In genomic region chr19:5001547-5002131, GRCh38 we compare ENCODE assay signal across 8 cellular contexts. TPM values are rescaled to one million over a fixed set of nuclear protein-coding genes. Genes with fewer than 3 reads are reported as not detected.
DNase-seq lines count a peak whose midpoint lies in the region; ATAC-seq and TF ChIP-seq lines count a peak whose summit lies in the region.

No MANE protein-coding gene starts in this region.

- peaks cover 50% of the 10 kb centered on the region for H3K4me1 Mint-ChIP-seq in stimulated activated memory B cell treated with anti-CD40 and anti-IgM and Interleukin-4, amounts not matched to agents 10 μg/mL and 1 μg/mL and 100 μg/mL, for 72 hours

- TF ChIP-seq EP300 in sigmoid colon (IDR thresholded peaks at IDR 0.05) = no peak

- H3K4me1 ChIP-seq in sigmoid colon = peaks cover 0 to 8% (median 4%) of the 10 kb centered on the region in 4 donors

- H3K9me3 Mint-ChIP-seq in stimulated activated memory B cell treated with anti-CD40 and anti-IgM and Interleukin-4, amounts not matched to agents 10 μg/mL and 1 μg/mL and 100 μg/mL, for 72 hours = no peaks in the 10 kb centered on the region

- WGBS in sigmoid colon, 2 donors = 72 to 77% methylated on average over 5 of the region's 5 CpGs

- no peak overlapping the region for H3K4me3 ChIP-seq in sigmoid colon

- no peaks in the 10 kb centered on the region for H3K27me3 Mint-ChIP-seq in stimulated activated memory B cell treated with anti-CD40 and anti-IgM and Interleukin-4, amounts not matched to agents 10 μg/mL and 1 μg/mL and 100 μg/mL, for 72 hours

- no peak for TF ChIP-seq POLR2A in sigmoid colon (IDR thresholded peaks at IDR 0.05)

- H3K27me3 ChIP-seq in sigmoid colon = no peaks in the 10 kb centered on the region

- no peak overlapping the region for H3K4me3 Mint-ChIP-seq in stimulated activated memory B cell treated with anti-CD40 and anti-IgM and Interleukin-4, amounts not matched to agents 10 μg/mL and 1 μg/mL and 100 μg/mL, for 72 hours

- peaks cover 38% of the 10 kb centered on the region for H3K36me3 Mint-ChIP-seq in stimulated activated memory B cell treated with anti-CD40 and anti-IgM and Interleukin-4, amounts not matched to agents 10 μg/mL and 1 μg/mL and 100 μg/mL, for 72 hours

- no peak overlapping the region for H3K27ac ChIP-seq in sigmoid colon

- ATAC-seq in stimulated activated memory B cell treated with anti-CD40 and anti-IgM and Interleukin-4, amounts not matched to agents 10 μg/mL and 1 μg/mL and 100 μg/mL, for 72 hours = no peak
- no peak for ATAC-seq in GM19467 (IDR thresholded peaks at IDR 0.05; ENCODE audit: unreplicated experiment)

- no peak overlapping the region for H3K27ac Mint-ChIP-seq in stimulated activated memory B cell treated with anti-CD40 and anti-IgM and Interleukin-4, amounts not matched to agents 10 μg/mL and 1 μg/mL and 100 μg/mL, for 72 hours

- intact Hi-C loops in sigmoid colon (cut with DNase I) = loop anchor here (2.0 kb wide), 1 partner anchor 29 kb away; no protein-coding TSS in a partner anchor

- peak; percentile 83 for DNase-seq in GM03348 (ENCODE audit: low spot score)
- DNase-seq in LHCN-M2 (ENCODE audit: low read depth) = peak; percentile 54
- DNase-seq in activated CD4-positive, alpha-beta T cell treated with anti-CD3 and anti-CD28 coated beads, Interleukin-2, amount 50 U/mL, for 4 hours = peak; percentile 11 to 21
- DNase-seq in fibroblast of peridontal ligament (ENCODE audit: extremely low read depth) = peak; percentile 86
- no peak for DNase-seq in sigmoid colon
- no peak for DNase-seq in DMS114 treated with DMSO at 0.1 percent for 48 hours (lab: John Stamatoyannopoulos, UW; ENCODE audit: unreplicated experiment)

- peaks cover 0 to 3% (median 0%) of the 10 kb centered on the region in 4 donors for H3K36me3 ChIP-seq in sigmoid colon

- no peaks in the 10 kb centered on the region for H3K9me3 ChIP-seq in sigmoid colon

- TF ChIP-seq CTCF in sigmoid colon (IDR thresholded peaks at IDR 0.05) = peak in 3 of 4 experiments; percentile 41 to 64 (median 55)

RNA-seq across cellular contexts. Expression of gene KDM4B, which starts 32.7 kb away (rescaled TPM):
- total RNA-seq in LHCN-M2 (2014; rRNA removed) (15.0 and 15.8 TPM in 2 replicates), sigmoid colon (10 to 100 TPM; 20.7 to 46.5 (median 28.8) TPM)
- polyA plus RNA-seq in LHCN-M2 (2012) = 17.9 TPM
- 10 to 100 TPM in 2 of 3 donors, 1 to 10 TPM in 1; 7.2 to 24.0 (median 11.3) TPM for polyA plus RNA-seq in sigmoid colon

Comparison
In these comparisons a context has a peak if more than half of its experiments do, and no peak if none do; other contexts are left out.
1. DNase-seq: peak in GM03348 (single experiment), LHCN-M2 (single experiment), activated CD4-positive, alpha-beta T cell treated with anti-CD3 and anti-CD28 coated beads, Interleukin-2, amount 50 U/mL, for 4 hours (2 of 2) and fibroblast of peridontal ligament (single experiment); none in sigmoid colon (single experiment) and DMS114 treated with DMSO at 0.1 percent for 48 hours (single experiment).